9 cellular contexts compared by ENCODE assay signal in the genomic region with DNA sequence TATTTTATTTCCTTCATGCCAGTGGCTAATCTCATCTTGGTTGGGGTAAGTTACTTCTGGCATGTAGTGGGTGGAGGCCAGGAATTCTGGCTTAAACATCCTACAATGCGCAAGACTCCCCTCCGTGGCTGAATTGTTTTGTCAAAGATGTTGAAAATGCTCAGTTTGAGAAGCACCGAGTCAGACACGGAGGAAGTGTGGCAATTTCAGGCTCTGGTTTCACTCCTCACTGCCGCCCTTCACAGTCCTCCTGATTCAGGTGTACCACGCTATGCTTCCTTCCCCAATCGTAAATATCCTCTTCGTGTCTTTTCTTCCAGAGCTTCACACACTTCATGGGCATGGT.
DNase-seq lines count a peak whose midpoint lies in the region; ATAC-seq, FAIRE-seq and TF ChIP-seq lines count a peak whose summit lies in the region.
"Had no signal": no experiment of that assay in that cellular context is flagged by ENCODE, and none has a peak within 500 bp of the region (broad histone marks: within the 10 kb centered on the region; RNA-seq: fewer than 3 reads in every experiment).

No MANE protein-coding gene starts in this region.

- H4K91ac ChIP-seq in mesenchymal stem cell (ENCODE audit: low read length): no peak overlapping the region

- no peak overlapping the region for H3K4ac ChIP-seq in mesenchymal stem cell (ENCODE audit: low read depth in 1 of 2, low read length in 2 of 2)

- DNase-seq in GM18507 (ENCODE audit: extremely low spot score, insufficient read length, low read depth) (peak; percentile 12), NOMO-1 treated with DMSO at 0.1 percent for 48 hours (lab: John Stamatoyannopoulos, UW; ENCODE audit: unreplicated experiment) (peak; percentile 56), mesenchymal stem cell (no peak), H4 (ENCODE audit: low spot score) (no peak), lower leg skin (ENCODE audit: low spot score in 2 of 2) (no peak), NCI-H510A treated with DMSO at 0.1 percent for 48 hours (lab: John Stamatoyannopoulos, UW) (no peak)
- DNase-seq: Right ventricle myocardium superior had no signal

- ATAC-seq in GM21825 (IDR thresholded peaks at IDR 0.05; ENCODE audit: unreplicated experiment): peak; percentile 80
- no peak for ATAC-seq in HG02852 (IDR thresholded peaks at IDR 0.05; ENCODE audit: unreplicated experiment)

- TF ChIP-seq CTCF in lower leg skin (IDR thresholded peaks at IDR 0.05): no peak

- no peak overlapping the region for H2BK12ac ChIP-seq in mesenchymal stem cell (ENCODE audit: low read length in 2 of 2)

- H2AFZ ChIP-seq in mesenchymal stem cell (ENCODE audit: low read depth, low read length): no peak overlapping the region

- H3K36me3 ChIP-seq in mesenchymal stem cell (ENCODE audit: control insufficient read depth in 1 of 2, insufficient read depth in 2 of 2, low read depth in 1 of 2, low read length in 2 of 2): no peaks in the 10 kb centered on the region

- no peak overlapping the region for H3K27ac ChIP-seq in mesenchymal stem cell (ENCODE audit: low read length, poor library complexity, severe bottlenecking)

- intact Hi-C loops in lower leg skin (cut with DNase I; ENCODE audit: low total_unique reads): no loop called here

- 71% methylated on average over 8 of the region's 8 CpGs for WGBS in mesenchymal stem cell
- 59 to 62% methylated on average over 8 of the region's 8 CpGs for WGBS in lower leg skin, 2 donors

- H3K9me3 ChIP-seq in mesenchymal stem cell (ENCODE audit: control insufficient read depth, low read length): no peaks in the 10 kb centered on the region

- H3K23ac ChIP-seq in mesenchymal stem cell (ENCODE audit: low read length in 2 of 2): no peak overlapping the region

- H3K4me2 ChIP-seq in mesenchymal stem cell (ENCODE audit: low read length, poor library complexity, severe bottlenecking): peak overlapping the region; percentile 2

- peak; percentile 85 for FAIRE-seq in GM18507 (lab: Jason Lieb, UNC)

- H3K9ac ChIP-seq in mesenchymal stem cell (ENCODE audit: low read length): no peak overlapping the region

- H2BK5ac ChIP-seq in mesenchymal stem cell (ENCODE audit: low read depth, low read length, poor library complexity, severe bottlenecking): no peak overlapping the region

- no peak for TF ChIP-seq POLR2A in lower leg skin (IDR thresholded peaks at IDR 0.05)

- no peaks in the 10 kb centered on the region for H3K27me3 ChIP-seq in mesenchymal stem cell (ENCODE audit: control insufficient read depth in 1 of 2, insufficient read depth in 1 of 2, low read length in 2 of 2)

- H3K79me1 ChIP-seq in mesenchymal stem cell (replicated peaks; ENCODE audit: low read length, poor library complexity, severe bottlenecking): no peaks in the 10 kb centered on the region

- H4K8ac ChIP-seq in mesenchymal stem cell (ENCODE audit: low read length): no peak overlapping the region

- H3K4me3 ChIP-seq in mesenchymal stem cell (ENCODE audit: insufficient read depth in 1 of 2, low read depth in 1 of 2, low read length in 2 of 2): no peak overlapping the region
- H3K4me3 ChIP-seq in lower leg skin (ENCODE audit: low read depth, poor library complexity, severe bottlenecking): no peak overlapping the region

- no peak overlapping the region for H2BK120ac ChIP-seq in mesenchymal stem cell (ENCODE audit: low read depth, low read length)

- H2AK5ac ChIP-seq in mesenchymal stem cell (ENCODE audit: low read length, severe bottlenecking): no peak overlapping the region

- no peak overlapping the region for H3K18ac ChIP-seq in mesenchymal stem cell (ENCODE audit: low read depth in 1 of 2, low read length in 2 of 2)

- H3K14ac ChIP-seq in mesenchymal stem cell (ENCODE audit: low read length in 2 of 2): no peak overlapping the region

- peaks cover 8% of the 10 kb centered on the region for H3K4me1 ChIP-seq in mesenchymal stem cell (ENCODE audit: control insufficient read depth, insufficient read depth, low read depth, low read length)

- no peak overlapping the region for H2BK15ac ChIP-seq in mesenchymal stem cell (ENCODE audit: low read depth, poor library complexity, severe bottlenecking)

Comparison
In these comparisons a context has a peak if more than half of its experiments do, and no peak if none do; other contexts are left out.
1. DNase-seq: peak in GM18507 (single experiment) and NOMO-1 treated with DMSO at 0.1 percent for 48 hours (single experiment); none in mesenchymal stem cell (single experiment), H4 (single experiment), lower leg skin (0 of 2) and NCI-H510A treated with DMSO at 0.1 percent for 48 hours (single experiment).